Comparison of ENCODE assay signal across 8 cellular contexts in genomic region chr4:15756361-15756861, GRCh38. TPM values are rescaled to one million over a fixed set of nuclear protein-coding genes. Genes with fewer than 3 reads are reported as not detected.
DNase-seq lines count a peak whose midpoint lies in the region; ATAC-seq lines count a peak whose summit lies in the region.

No MANE protein-coding gene starts in this region.

- H3K9ac ChIP-seq in neuronal stem cell (ENCODE audit: low read depth, low read length, poor library complexity), result no peak overlapping the region

- H4K8ac ChIP-seq in neuronal stem cell (ENCODE audit: low read depth, low read length), result no peak overlapping the region

- H3K14ac ChIP-seq in neuronal stem cell (ENCODE audit: low read length), result no peak overlapping the region

- no peak overlapping the region for H2BK12ac ChIP-seq in neuronal stem cell (ENCODE audit: low read length)

- no peak overlapping the region for H3K4ac ChIP-seq in neuronal stem cell (ENCODE audit: low read length)

- no peak overlapping the region for H2AK5ac ChIP-seq in neuronal stem cell (ENCODE audit: low read depth, low read length)

- H4K91ac ChIP-seq in neuronal stem cell (ENCODE audit: low read depth, low read length, poor library complexity), result no peak overlapping the region

- H2BK15ac ChIP-seq in neuronal stem cell (ENCODE audit: low read length), result no peak overlapping the region

- H3K27me3 ChIP-seq in neuronal stem cell (ENCODE audit: control insufficient read depth in 3 of 3, insufficient read depth in 3 of 3, low read depth in 1 of 3, low read length in 3 of 3), result peaks cover 0 to 3% (median 0%) of the 10 kb centered on the region in 3 experiments

- H2BK120ac ChIP-seq in neuronal stem cell (ENCODE audit: low read depth, low read length), result no peak overlapping the region

- no peak overlapping the region for H3K23ac ChIP-seq in neuronal stem cell (ENCODE audit: low read depth, low read length, poor library complexity)

- ATAC-seq in GM18502 (IDR thresholded peaks at IDR 0.05; ENCODE audit: poor library complexity, unreplicated experiment) (peak; percentile 92), HG02678 (IDR thresholded peaks at IDR 0.05; ENCODE audit: unreplicated experiment) (peak; percentile 80), left colon (peak; percentile 31), left lobe of liver (no peak)

- DNase-seq in NCI-H226 (peak; percentile 95), left colon (no peak), cerebellum (ENCODE audit: low spot score) (no peak), left lobe of liver (ENCODE audit: low spot score) (no peak), neuronal stem cell (ENCODE audit: low spot score) (no peak)
- peak; percentile 57 for DNase-seq in activated CD8-positive, alpha-beta memory T cell treated with anti-CD3 and anti-CD28 coated beads, Interleukin-2, amount 50 U/mL, for 1 hour (ENCODE audit: extremely low read depth)

- H3K27ac ChIP-seq in neuronal stem cell (replicated peaks; ENCODE audit: low read length), result no peak overlapping the region

- no peak overlapping the region for H3K4me3 ChIP-seq in neuronal stem cell (ENCODE audit: low read length in 2 of 2)

- WGBS in neuronal stem cell (ENCODE audit: extremely low coverage in 2 of 2, insufficient read length in 2 of 2, insufficient replicate concordance in 1 of 2), 2 donors, result no CpG with 5 or more reads among the region's 6 CpGs

- no peak overlapping the region for H3K18ac ChIP-seq in neuronal stem cell (ENCODE audit: low read length)

- no peak overlapping the region for H2BK5ac ChIP-seq in neuronal stem cell (ENCODE audit: low read length)

- H3K4me1 ChIP-seq in neuronal stem cell (ENCODE audit: control insufficient read depth in 2 of 2, insufficient read depth in 1 of 2, low read depth in 1 of 2, low read length in 2 of 2), result no peaks in the 10 kb centered on the region

- no peak overlapping the region for H2AFZ ChIP-seq in neuronal stem cell (ENCODE audit: low read length)

- H3K36me3 ChIP-seq in neuronal stem cell (replicated peaks in 1 of 2; ENCODE audit: control insufficient read depth in 2 of 2, insufficient read depth in 2 of 2, low read length in 2 of 2), result no peaks in the 10 kb centered on the region

- intact Hi-C loops in left colon (cut with DNase I, micrococcal nuclease), result no loop called here

- H3K9me3 ChIP-seq in neuronal stem cell (replicated peaks in 1 of 2; ENCODE audit: control insufficient read depth in 2 of 2, insufficient read depth in 1 of 2, low read depth in 1 of 2, low read length in 2 of 2), result no peaks in the 10 kb centered on the region

- H3K79me1 ChIP-seq in neuronal stem cell (ENCODE audit: low read depth, low read length), result no peaks in the 10 kb centered on the region

- no peak overlapping the region for H3K4me2 ChIP-seq in neuronal stem cell (ENCODE audit: insufficient read depth, low read length, poor library complexity, severe bottlenecking)

RNA-seq across cellular contexts. Expression of gene CD38, which starts 21.7 kb away (rescaled TPM):
- total RNA-seq in left colon, result 1 to 10 TPM; 1.1 to 5.7 TPM
- total RNA-seq in cerebellum, result 2.1 TPM
- total RNA-seq in left lobe of liver, result 4.6 TPM
- 0.11 TPM for polyA plus RNA-seq in neuronal stem cell (2013, experiment 1 of 2)
- 0.15 TPM for polyA plus RNA-seq in neuronal stem cell (2013, experiment 2 of 2)

RNA-seq across cellular contexts. Expression of gene BST1, which starts 53.5 kb away (rescaled TPM):
- total RNA-seq in left colon, result 10 to 100 TPM; 11.4 to 11.9 TPM
- total RNA-seq in cerebellum, result 1.2 TPM
- 3.7 TPM for total RNA-seq in left lobe of liver
- 1.1 TPM for polyA plus RNA-seq in neuronal stem cell (2013, experiment 1 of 2)
- polyA plus RNA-seq in neuronal stem cell (2013, experiment 2 of 2), result 1.2 TPM

Comparison
In these comparisons a context has a peak if more than half of its experiments do, and no peak if none do; other contexts are left out.
1. DNase-seq: peak in NCI-H226 (single experiment) and activated CD8-positive, alpha-beta memory T cell treated with anti-CD3 and anti-CD28 coated beads, Interleukin-2, amount 50 U/mL, for 1 hour (single experiment); none in left colon (0 of 2), cerebellum (single experiment), left lobe of liver (single experiment) and neuronal stem cell (single experiment).